In the genomic region with DNA sequence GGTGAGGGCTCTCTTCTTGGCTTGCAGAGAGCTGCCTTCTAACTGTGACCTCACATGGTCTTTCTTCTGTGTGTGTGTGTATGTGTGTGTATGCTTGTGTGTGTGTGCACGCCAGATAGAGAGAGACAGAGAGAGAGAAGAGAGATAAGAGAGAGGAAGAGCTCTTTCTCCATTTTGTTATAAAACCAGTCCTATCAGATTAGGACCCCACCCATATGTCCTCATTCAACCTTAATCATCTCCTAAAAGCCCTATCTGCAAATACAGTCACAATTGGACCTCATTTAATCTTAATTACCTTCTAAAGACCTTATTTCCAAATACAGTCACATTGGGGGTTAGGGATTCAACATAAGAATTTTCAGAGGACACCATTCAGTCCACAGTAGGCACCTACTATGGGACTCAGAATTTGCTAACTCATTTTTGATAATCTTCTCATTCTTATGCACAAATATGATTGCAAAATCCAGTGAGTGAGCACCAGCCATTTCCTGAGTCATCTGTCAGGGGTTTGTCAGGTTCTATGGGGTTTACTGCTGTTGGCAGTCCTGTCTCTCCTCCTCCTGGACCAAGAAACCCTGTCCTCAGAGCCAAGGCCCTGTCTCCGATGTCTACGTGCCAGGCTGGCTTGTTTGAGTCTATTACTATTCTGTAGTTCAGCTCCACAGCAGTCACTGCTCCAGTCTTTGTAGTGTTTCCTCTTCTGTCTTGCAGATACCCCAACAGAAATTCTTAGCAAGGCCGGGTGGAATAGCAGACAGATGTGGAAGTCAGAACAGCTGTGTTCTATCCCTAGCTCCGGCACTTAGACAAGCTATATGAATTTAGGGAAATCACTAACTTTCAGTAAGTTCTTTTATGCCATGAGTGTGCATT, we compare ENCODE assay signal across 10 cellular contexts. TPM values are rescaled to one million over a fixed set of nuclear protein-coding genes. Genes with fewer than 3 reads are reported as not detected.
DNase-seq lines count a peak whose midpoint lies in the region; ATAC-seq and TF ChIP-seq lines count a peak whose summit lies in the region.
"Had no signal": no experiment of that assay in that cellular context is flagged by ENCODE, and none has a peak within 500 bp of the region (broad histone marks: within the 10 kb centered on the region; RNA-seq: fewer than 3 reads in every experiment).

No MANE protein-coding gene starts in this region.

- H3K27me3 Mint-ChIP-seq in naive thymus-derived CD4-positive, alpha-beta T cell, result peaks cover 0 to 3% (median 0%) of the 10 kb centered on the region in 5 donors

- H3K36me3 ChIP-seq in BLaER1 treated with 17β-estradiol and CSF1 and Interleukin-3, amounts not matched to agents 10 nM and 100 nM, result no peaks in the 10 kb centered on the region
- H3K36me3 ChIP-seq in MG63 (no peaks in the 10 kb centered on the region), mammary epithelial cell (ENCODE audit: insufficient read depth, low read length) (no peaks in the 10 kb centered on the region), sigmoid colon (no peaks in the 10 kb centered on the region)
- H3K36me3 ChIP-seq in naive thymus-derived CD4-positive, alpha-beta T cell (ENCODE audit: control insufficient read depth in 2 of 3, insufficient read depth in 3 of 3, low read length in 3 of 3), result no peaks in the 10 kb centered on the region

- dilution Hi-C loops in mammary epithelial cell (cut with HindIII; ENCODE audit: low sequenced_read_pairs), result no loop called here

- H4K20me1 ChIP-seq in BLaER1 treated with 17β-estradiol and CSF1 and Interleukin-3, amounts not matched to agents 10 nM and 100 nM, result no peaks in the 10 kb centered on the region
- no peaks in the 10 kb centered on the region for H4K20me1 ChIP-seq in mammary epithelial cell (ENCODE audit: insufficient read depth, low read length)

- no peak overlapping the region for H3K27ac Mint-ChIP-seq in naive thymus-derived CD4-positive, alpha-beta T cell

- TF ChIP-seq POLR2A in sigmoid colon (IDR thresholded peaks at IDR 0.05), result no peak

- POLR2A ChIA-PET in naive thymus-derived CD4-positive, alpha-beta T cell (lab: Charles Lee), result no interaction called here

- no peaks in the 10 kb centered on the region for H3K9me3 ChIP-seq in BLaER1 treated with 17β-estradiol and CSF1 and Interleukin-3, amounts not matched to agents 10 nM and 100 nM (replicated peaks in 1 of 11)
- H3K9me3 ChIP-seq in MG63 (no peaks in the 10 kb centered on the region), mammary epithelial cell (replicated peaks; ENCODE audit: insufficient read depth, low read length) (no peaks in the 10 kb centered on the region), sigmoid colon (no peaks in the 10 kb centered on the region)
- no peaks in the 10 kb centered on the region for H3K9me3 ChIP-seq in naive thymus-derived CD4-positive, alpha-beta T cell (ENCODE audit: control insufficient read depth in 2 of 3, low read length in 3 of 3)

- H3K27ac ChIP-seq in BLaER1 treated with 17β-estradiol and CSF1 and Interleukin-3, amounts not matched to agents 10 nM and 100 nM, result peak overlapping the region in 6 of 11 experiments; percentile 5 to 57 (median 36); a peak in 5 of 22 replicates
- H3K27ac ChIP-seq in mammary epithelial cell (ENCODE audit: insufficient read depth, low read depth, low read length) (no peak overlapping the region), sigmoid colon (no peak overlapping the region)
- no peak overlapping the region for H3K27ac ChIP-seq in naive thymus-derived CD4-positive, alpha-beta T cell (ENCODE audit: low read depth, low read length)

- peak; percentile 69 for ATAC-seq in naive thymus-derived CD4-positive, alpha-beta T cell
- ATAC-seq in GM19328 (IDR thresholded peaks at IDR 0.05; ENCODE audit: unreplicated experiment), result no peak

- H3K4me3 ChIP-seq in BLaER1 treated with 17β-estradiol and CSF1 and Interleukin-3, amounts not matched to agents 10 nM and 100 nM, result no peak overlapping the region
- H3K4me3 ChIP-seq in MG63 (no peak overlapping the region), mammary epithelial cell (replicated peaks in 1 of 3; ENCODE audit: insufficient read depth in 1 of 3, low read depth in 2 of 3, low read length in 3 of 3) (no peak overlapping the region), sigmoid colon (no peak overlapping the region)
- no peak overlapping the region for H3K4me3 ChIP-seq in naive thymus-derived CD4-positive, alpha-beta T cell (ENCODE audit: low read length)

- no peak overlapping the region for H2AFZ ChIP-seq in mammary epithelial cell (ENCODE audit: low read depth, low read length)

- no peak overlapping the region for H3K4me3 Mint-ChIP-seq in naive thymus-derived CD4-positive, alpha-beta T cell

- CTCF ChIA-PET in mammary epithelial cell (lab: Charles Lee; ENCODE audit: low non-redundant PET), result no interaction called here
- CTCF ChIA-PET in naive thymus-derived CD4-positive, alpha-beta T cell (lab: Charles Lee), result no interaction called here

- H3K9ac ChIP-seq in BLaER1 treated with 17β-estradiol and CSF1 and Interleukin-3, amounts not matched to agents 10 nM and 100 nM, result 0 out of 22 replicates have a peak overlapping the region, but pooled peaks of 1 of the 11 experiments have one; percentile 8
- no peak overlapping the region for H3K9ac ChIP-seq in mammary epithelial cell (ENCODE audit: insufficient read depth, low read length)

- no peaks in the 10 kb centered on the region for H3K9me3 Mint-ChIP-seq in naive thymus-derived CD4-positive, alpha-beta T cell

- peaks cover 25 to 38% (median 32%) of the 10 kb centered on the region in 10 experiments for H3K4me1 ChIP-seq in BLaER1 treated with 17β-estradiol and CSF1 and Interleukin-3, amounts not matched to agents 10 nM and 100 nM
- H3K4me1 ChIP-seq in mammary epithelial cell (ENCODE audit: insufficient read depth, low read length), result peaks cover 4% of the 10 kb centered on the region
- no peaks in the 10 kb centered on the region for H3K4me1 ChIP-seq in naive thymus-derived CD4-positive, alpha-beta T cell (ENCODE audit: control insufficient read depth in 2 of 2, insufficient read depth in 2 of 2, low read length in 2 of 2)
- H3K4me1 ChIP-seq in sigmoid colon, result peaks cover 0 to 18% (median 9%) of the 10 kb centered on the region in 4 donors

- TF ChIP-seq CTCF in mammary epithelial cell (conservative IDR thresholded peaks at IDR 0.05 in 1 of 2, IDR thresholded peaks at IDR 0.05 in 1 of 2; ENCODE audit: extremely low read depth in 1 of 2, insufficient read depth in 1 of 2, low read depth in 1 of 2, low read length in 2 of 2), result no peak
- TF ChIP-seq CTCF in sigmoid colon (IDR thresholded peaks at IDR 0.05), result no peak

- intact Hi-C loops in mammary epithelial cell (cut with micrococcal nuclease), result no loop called here
- intact Hi-C loops in naive thymus-derived CD4-positive, alpha-beta T cell (cut with micrococcal nuclease), result no loop called here
- intact Hi-C loops in sigmoid colon (cut with DNase I), result loop anchor here (10.0 kb wide), 1 partner anchor 837 kb away; no protein-coding TSS in a partner anchor

- no peaks in the 10 kb centered on the region for H3K79me2 ChIP-seq in mammary epithelial cell (ENCODE audit: insufficient read depth, low read length)

- no TSS peak for BruUV-seq in mammary epithelial cell (replicated peaks; lab: Mats Ljungman, UMichigan)

- peak; percentile 82 for DNase-seq in MG63
- DNase-seq in mammary epithelial cell, result peak; percentile 54
- DNase-seq in naive thymus-derived CD4-positive, alpha-beta T cell, result no peak
- DNase-seq in NCI-H128 (lab: John Stamatoyannopoulos, UW; ENCODE audit: unreplicated experiment), result no peak
- DNase-seq in sigmoid colon, result no peak
- DNase-seq in NCI-H2196 (lab: John Stamatoyannopoulos, UW; ENCODE audit: unreplicated experiment), result no peak
- DNase-seq: NCI-H2107 had no signal

- peak overlapping the region; percentile 35 to 77 (median 59); a peak in 21 of 22 replicates for H3K4me2 ChIP-seq in BLaER1 treated with 17β-estradiol and CSF1 and Interleukin-3, amounts not matched to agents 10 nM and 100 nM
- H3K4me2 ChIP-seq in mammary epithelial cell (ENCODE audit: insufficient read depth, low read depth, low read length), result no peak overlapping the region

- H3K27me3 ChIP-seq in BLaER1 treated with 17β-estradiol and CSF1 and Interleukin-3, amounts not matched to agents 10 nM and 100 nM, result no peaks in the 10 kb centered on the region
- no peaks in the 10 kb centered on the region for H3K27me3 ChIP-seq in MG63
- H3K27me3 ChIP-seq in mammary epithelial cell (ENCODE audit: insufficient read depth, low read length), result no peaks in the 10 kb centered on the region
- no peaks in the 10 kb centered on the region for H3K27me3 ChIP-seq in naive thymus-derived CD4-positive, alpha-beta T cell (ENCODE audit: control insufficient read depth in 2 of 2, insufficient read depth in 2 of 2, low read length in 2 of 2)
- no peaks in the 10 kb centered on the region for H3K27me3 ChIP-seq in sigmoid colon

- TF ChIP-seq EP300 in sigmoid colon (IDR thresholded peaks at IDR 0.05), result no peak

- WGBS in mammary epithelial cell (ENCODE audit: low coverage, missing lambda C conversion rate), result 90% methylated on average over 5 of the region's 5 CpGs
- WGBS in sigmoid colon, 2 donors, result 84% methylated on average over 5 of the region's 5 CpGs

- H3K36me3 Mint-ChIP-seq in naive thymus-derived CD4-positive, alpha-beta T cell, result no peaks in the 10 kb centered on the region

- in situ Hi-C loops in mammary epithelial cell (cut with MboI; ENCODE audit: low sequenced_read_pairs in 2 of 2), result loop anchor here in 1 of 2 donors (25.0 kb wide), 1 partner anchor 600 kb away; no protein-coding TSS in a partner anchor

- peaks cover 0 to 26% (median 0%) of the 10 kb centered on the region in 7 donors for H3K4me1 Mint-ChIP-seq in naive thymus-derived CD4-positive, alpha-beta T cell

RNA-seq across cellular contexts. Expression of a gene that starts 59.0 kb away (rescaled TPM):
- total RNA-seq in MG63 (2014; rRNA removed; shearing (Covaris generic); ENCODE audit: low replicate concordance), result 0.13 TPM in 1 of 2 replicates, not detected in the other
- total RNA-seq in mammary epithelial cell, result under 1 TPM in 1 of 2 donors, not detected in 1; 0.17 TPM
- polyA plus RNA-seq in mammary epithelial cell, result 0.02 TPM
- polyA minus RNA-seq in mammary epithelial cell, result not detected
- total RNA-seq in naive thymus-derived CD4-positive, alpha-beta T cell, result 1 to 10 TPM; 5.3 to 9.8 (median 7.9) TPM
- polyA plus RNA-seq in naive thymus-derived CD4-positive, alpha-beta T cell, result 1 to 10 TPM in 1 of 2 donors, under 1 TPM in 1; 0.99 to 3.1 TPM
- total RNA-seq in sigmoid colon, result 1 to 10 TPM; 3.9 to 8.7 (median 5.3) TPM
- 1 to 10 TPM in 1 of 3 donors, under 1 TPM in 2; 0.60 to 1.5 (median 0.92) TPM for polyA plus RNA-seq in sigmoid colon
- polyA plus RNA-seq: BJ had no signal

Comparison
In these comparisons a context has a peak if more than half of its experiments do, and no peak if none do; other contexts are left out.
1. H3K27ac ChIP-seq: peak in BLaER1 treated with 17β-estradiol and CSF1 and Interleukin-3, amounts not matched to agents 10 nM and 100 nM (6 of 11); none in mammary epithelial cell (single experiment), naive thymus-derived CD4-positive, alpha-beta T cell (single experiment) and sigmoid colon (0 of 4).
2. DNase-seq: peak in MG63 (single experiment) and mammary epithelial cell (single experiment); none in naive thymus-derived CD4-positive, alpha-beta T cell (0 of 9), NCI-H128 (single experiment), sigmoid colon (single experiment) and NCI-H2196 (single experiment).